ENCODE assay signal across 8 cellular contexts in the genomic region with DNA sequence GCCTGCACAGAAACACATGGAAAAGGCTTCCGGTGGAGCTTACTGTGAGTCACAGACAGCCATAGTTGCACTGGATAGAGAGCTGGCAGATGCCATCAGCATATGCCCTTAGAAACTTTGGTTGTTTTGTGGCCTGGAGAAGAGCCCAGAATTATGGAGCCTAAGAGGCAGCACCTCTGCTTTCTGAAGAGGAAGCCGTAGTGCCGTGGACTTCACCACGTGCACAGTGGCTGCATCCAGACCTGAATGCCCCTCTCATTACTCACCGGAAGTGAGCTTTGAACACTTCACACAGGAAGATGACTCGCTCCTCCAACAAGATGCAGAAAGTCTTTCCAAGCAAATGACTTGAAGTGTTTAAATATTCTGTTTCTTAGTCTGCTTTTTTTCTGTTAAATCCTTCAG. TPM values are rescaled to one million over a fixed set of nuclear protein-coding genes. Genes with fewer than 3 reads are reported as not detected.
A peak's percentile ranks its signal among the peaks of the same experiment; 100 is the strongest.
DNase-seq lines count a peak whose midpoint lies in the region; ATAC-seq and TF ChIP-seq lines count a peak whose summit lies in the region.

No MANE protein-coding gene starts in this region.

- no peaks in the 10 kb centered on the region for H3K9me3 Mint-ChIP-seq in CD4-positive, alpha-beta memory T cell

- H3K27me3 Mint-ChIP-seq in CD4-positive, alpha-beta memory T cell = no peaks in the 10 kb centered on the region

- WGBS in urinary bladder = 8% methylated on average over 6 of the region's 6 CpGs

- H3K4me1 ChIP-seq in CD4-positive, alpha-beta memory T cell (ENCODE audit: insufficient read depth, low read length) = peaks cover 35% of the 10 kb centered on the region
- H3K4me1 ChIP-seq in urinary bladder (ENCODE audit: insufficient read depth) = no peaks in the 10 kb centered on the region

- peak overlapping the region; percentile 13 for H3K27ac ChIP-seq in CD4-positive, alpha-beta memory T cell (ENCODE audit: low read depth, low read length)
- peak overlapping the region; percentile 33 for H3K27ac ChIP-seq in urinary bladder (ENCODE audit: low read depth)

- CTCF ChIA-PET in CD4-positive, alpha-beta memory T cell (lab: Charles Lee; ENCODE audit: partially characterized antibody) = interaction anchor here (1.0 to 1.6 kb wide), 4 partner anchors 9 to 943 kb away, joined by 3 to 5 read pairs (median 4); no protein-coding TSS in a partner anchor

- H3K4me3 Mint-ChIP-seq in CD4-positive, alpha-beta memory T cell = peak overlapping the region; percentile 27 to 84 (median 72)

- intact Hi-C loops in CD4-positive, alpha-beta memory T cell (cut with micrococcal nuclease) = no loop called here
- intact Hi-C loops in posterior vena cava (cut with DNase I) = loop anchor here in 1 of 2 donors (10.0 kb wide), 1 partner anchor 949 kb away; no protein-coding TSS in a partner anchor

- DNase-seq in CD4-positive, alpha-beta memory T cell = peak; percentile 22 to 79 (median 28)
- DNase-seq in NCI-H226 = peak; percentile 100
- peak; percentile 57 for DNase-seq in activated T-cell treated with anti-CD3 and anti-CD28 coated beads for 48 hours (ENCODE audit: low read depth)
- DNase-seq in fibroblast of pulmonary artery (ENCODE audit: low read depth) = peak; percentile 99
- DNase-seq in posterior vena cava (ENCODE audit: low spot score) = peak; percentile 88

- H3K9me3 ChIP-seq in CD4-positive, alpha-beta memory T cell (ENCODE audit: control insufficient read depth in 1 of 2, low read length in 2 of 2) = no peaks in the 10 kb centered on the region

- peak overlapping the region; percentile 13 to 89 (median 69) for H3K27ac Mint-ChIP-seq in CD4-positive, alpha-beta memory T cell

- peak; percentile 69 for ATAC-seq in GM21717 (IDR thresholded peaks at IDR 0.05; ENCODE audit: unreplicated experiment)
- ATAC-seq in HG03280 (IDR thresholded peaks at IDR 0.05; ENCODE audit: unreplicated experiment) = no peak

- POLR2A ChIA-PET in CD4-positive, alpha-beta memory T cell (lab: Charles Lee; ENCODE audit: partially characterized antibody) = interaction anchor here (1.0 to 4.6 kb wide), 4 partner anchors 18 to 37 kb away, joined by 3 to 60 read pairs (median 4); a partner anchor contains a TSS

- H3K4me3 ChIP-seq in CD4-positive, alpha-beta memory T cell (ENCODE audit: low read length in 2 of 2) = peak overlapping the region in 1 of 2 donors; percentile 9
- H3K4me3 ChIP-seq in fibroblast of pulmonary artery (replicated peaks; ENCODE audit: low read depth, low read length) = no peak overlapping the region
- no peak overlapping the region for H3K4me3 ChIP-seq in urinary bladder (ENCODE audit: low read depth, low read length)

- no peaks in the 10 kb centered on the region for H3K36me3 ChIP-seq in CD4-positive, alpha-beta memory T cell (ENCODE audit: insufficient read depth, low read length)
- no peaks in the 10 kb centered on the region for H3K36me3 ChIP-seq in urinary bladder (ENCODE audit: insufficient read depth)

- no peak for TF ChIP-seq CTCF in fibroblast of pulmonary artery (IDR thresholded peaks at IDR 0.05; ENCODE audit: low read length, missing control alignments)

- no peaks in the 10 kb centered on the region for H3K27me3 ChIP-seq in CD4-positive, alpha-beta memory T cell (ENCODE audit: insufficient read depth, low read length)

- peaks cover 35 to 57% (median 45%) of the 10 kb centered on the region in 4 donors for H3K4me1 Mint-ChIP-seq in CD4-positive, alpha-beta memory T cell

- no peaks in the 10 kb centered on the region for H3K36me3 Mint-ChIP-seq in CD4-positive, alpha-beta memory T cell

RNA-seq across cellular contexts. Expression of a gene that starts 28.4 kb away (rescaled TPM):
- 10 to 100 TPM; 19.0 TPM for total RNA-seq in CD4-positive, alpha-beta memory T cell
- 10 to 100 TPM; 40.4 to 56.7 TPM for polyA plus RNA-seq in CD4-positive, alpha-beta memory T cell
- 100 to 1,000 TPM; 120 to 219 TPM for total RNA-seq in posterior vena cava
- 114 TPM for total RNA-seq in urinary bladder
- polyA plus RNA-seq in urinary bladder = 615 TPM

RNA-seq across cellular contexts. Expression of a gene that starts 55.6 kb away (rescaled TPM):
- 10 to 100 TPM; 56.1 to 66.6 TPM for total RNA-seq in CD4-positive, alpha-beta memory T cell
- 1 to 10 TPM; 8.9 to 9.3 TPM for polyA plus RNA-seq in CD4-positive, alpha-beta memory T cell
- 10 to 100 TPM; 29.6 to 29.9 TPM for total RNA-seq in posterior vena cava
- 84.9 TPM for total RNA-seq in urinary bladder
- 8.8 TPM for polyA plus RNA-seq in urinary bladder

Comparison
In these comparisons a context has a peak if more than half of its experiments do, and no peak if none do; other contexts are left out.
1. DNase-seq: peak in every context shown above with its lines; median percentile 100 in NCI-H226; 99 in fibroblast of pulmonary artery; 88 in posterior vena cava; 57 in activated T-cell treated with anti-CD3 and anti-CD28 coated beads for 48 hours; 28 in CD4-positive, alpha-beta memory T cell.